Comparison of ENCODE assay signal across 33 cellular contexts in the genomic region with DNA sequence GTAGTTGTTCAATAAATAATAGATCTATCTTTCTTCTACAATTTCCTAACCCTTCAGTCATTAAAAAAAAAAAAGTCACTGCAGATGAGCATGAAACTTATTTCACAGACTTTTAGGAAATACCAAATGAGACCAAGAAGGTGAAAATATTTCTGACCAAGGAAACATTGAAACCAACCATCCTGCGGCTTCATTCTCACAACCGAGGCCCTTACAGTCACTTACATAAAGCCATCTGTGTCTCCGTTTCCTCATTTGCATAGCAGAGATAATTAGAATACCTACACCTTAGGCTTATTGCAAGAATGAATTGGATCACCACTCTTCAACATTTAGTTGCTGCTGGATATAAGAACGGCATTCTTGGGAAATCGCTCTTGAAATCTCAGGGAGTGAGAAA.
"Had no signal": no experiment of that assay in that cellular context is flagged by ENCODE, and none has a peak within 500 bp of the region (broad histone marks: within the 10 kb centered on the region; RNA-seq: fewer than 3 reads in every experiment).

No MANE protein-coding gene starts in this region.

- H3K4me3 ChIP-seq: body of pancreas, breast epithelium, Peyer's patch, SJSA1 had no signal

- H3K27me3 ChIP-seq: body of pancreas, breast epithelium, Peyer's patch, SJSA1 had no signal

- DNase-seq: activated CD4-positive, alpha-beta T cell treated with anti-CD3 and anti-CD28 coated beads for 36 hours; activated CD4-positive, alpha-beta T cell treated with anti-CD3 and anti-CD28 coated beads, Interleukin-2, amount 10 ng/mL, durations not matched to agents 7 days and 5 days; activated CD4-positive, alpha-beta T cell treated with anti-CD3 and anti-CD28 coated beads, Interleukin-2, amount 50 U/mL, for 48 hours; activated CD8-positive, alpha-beta T cell treated with anti-CD3 and anti-CD28 coated beads, Interleukin-2, amount 10 ng/mL, durations not matched to agents 7 days and 5 days; activated gamma-delta T cell; activated naive CD4-positive, alpha-beta T cell treated with Interleukin-2 at 50 U/mL for 16 hours; activated naive CD8-positive, alpha-beta T cell treated with anti-CD3 and anti-CD28 coated beads, Interleukin-2, amount 10 ng/mL, durations not matched to agents 7 days and 5 days; activated T-cell treated with anti-CD3 and anti-CD28 coated beads, Interleukin-2, amount 50 U/mL, for 24 hours; body of pancreas; Kasumi-1; NCI-H1092 treated with DMSO at 0.1 percent for 48 hours; NCI-H1417 treated with DMSO at 0.1 percent for 48 hours; NCI-H1930; NCI-H2081 treated with DMSO at 0.1 percent for 48 hours; NCI-H226; NCI-H446 treated with DMSO at 0.1 percent for 48 hours; NCI-H524; NCI-H69; NK-92 treated with Interleukin-12 subunit alpha and Interleukin-12 subunit beta, amount 100 ng/mL, for 24 hours; PC-3; Peyer's patch; RPMI8226; SHP77 treated with DMSO at 0.1 percent for 48 hours; SK-N-SH had no signal

- H3K9ac ChIP-seq: SK-N-SH had no signal

- H3K9me2 ChIP-seq: SK-N-SH had no signal

- H3K36me3 ChIP-seq: breast epithelium, Peyer's patch, SJSA1 had no signal

- H3K27ac ChIP-seq: body of pancreas, Peyer's patch, SJSA1 had no signal

- H3K9me3 Mint-ChIP-seq: activated CD4-positive, alpha-beta T cell treated with anti-CD3 and anti-CD28 coated beads, Interleukin-2, amount 10 ng/mL, durations not matched to agents 7 days and 5 days; activated naive CD4-positive, alpha-beta T cell treated with anti-CD3 and anti-CD28 coated beads, Interleukin-2, amount 50 U/mL, for 24 hours; activated naive CD8-positive, alpha-beta T cell treated with anti-CD3 and anti-CD28 coated beads, Interleukin-2, amount 10 ng/mL, durations not matched to agents 7 days and 5 days; activated T-cell treated with anti-CD3 and anti-CD28 coated beads, Interleukin-2, amount 50 U/mL, for 24 hours; activated T-helper 2 cell treated with anti-CD3 and anti-CD28 coated beads, Interferon-gamma antibody, Interleukin-2, Interleukin-4, amounts not matched to agents 10 μg/mL and 5 μg/mL and 100 μg/mL, durations not matched to agents 14 hours and 24 hours and 36 hours; T-helper 1 cell treated with Interleukin-12 subunit alpha and Interleukin-12 subunit beta and Interleukin-4 antibody, amounts not matched to agents 30 μg/mL and 1 μg/mL, for 36 hours; T-helper 2 cell treated with Interferon-gamma antibody and Interleukin-4, amounts not matched to agents 5 μg/mL and 100 μg/mL, for 36 hours had no signal

- FAIRE-seq: astrocyte, TTC549 had no signal

- H3K4me2 ChIP-seq: SK-N-SH had no signal

- H3K4me3 Mint-ChIP-seq: activated CD4-positive, alpha-beta T cell treated with anti-CD3 and anti-CD28 coated beads for 36 hours; activated CD4-positive, alpha-beta T cell treated with anti-CD3 and anti-CD28 coated beads, Interleukin-2, amount 10 ng/mL, durations not matched to agents 7 days and 5 days; activated CD8-positive, alpha-beta T cell treated with anti-CD3 and anti-CD28 coated beads, Interleukin-2, amount 10 ng/mL, durations not matched to agents 7 days and 5 days; activated naive CD4-positive, alpha-beta T cell treated with anti-CD3 and anti-CD28 coated beads, Interleukin-2, amount 50 U/mL, for 24 hours; activated naive CD8-positive, alpha-beta T cell treated with anti-CD3 and anti-CD28 coated beads, Interleukin-2, amount 10 ng/mL, durations not matched to agents 7 days and 5 days; activated T-cell treated with anti-CD3 and anti-CD28 coated beads, Interleukin-2, amount 50 U/mL, for 24 hours; T-helper 1 cell treated with Interleukin-12 subunit alpha and Interleukin-12 subunit beta and Interleukin-4 antibody, amounts not matched to agents 30 μg/mL and 1 μg/mL, for 36 hours; T-helper 2 cell treated with Interferon-gamma antibody and Interleukin-4, amounts not matched to agents 5 μg/mL and 100 μg/mL, for 36 hours had no signal

- H3K27me3 Mint-ChIP-seq: activated CD4-positive, alpha-beta T cell treated with anti-CD3 and anti-CD28 coated beads for 36 hours; activated CD4-positive, alpha-beta T cell treated with anti-CD3 and anti-CD28 coated beads, Interleukin-2, amount 10 ng/mL, durations not matched to agents 7 days and 5 days; activated naive CD4-positive, alpha-beta T cell treated with anti-CD3 and anti-CD28 coated beads, Interleukin-2, amount 50 U/mL, for 24 hours; activated naive CD8-positive, alpha-beta T cell treated with anti-CD3 and anti-CD28 coated beads, Interleukin-2, amount 10 ng/mL, durations not matched to agents 7 days and 5 days; activated T-cell treated with anti-CD3 and anti-CD28 coated beads, Interleukin-2, amount 50 U/mL, for 24 hours had no signal

- H3K9me3 ChIP-seq: body of pancreas, breast epithelium, Peyer's patch, SJSA1, SK-N-SH had no signal

- H3K36me3 Mint-ChIP-seq: activated naive CD4-positive, alpha-beta T cell treated with anti-CD3 and anti-CD28 coated beads, Interleukin-2, amount 50 U/mL, for 24 hours; activated naive CD8-positive, alpha-beta T cell treated with anti-CD3 and anti-CD28 coated beads, Interleukin-2, amount 10 ng/mL, durations not matched to agents 7 days and 5 days had no signal

- H3K4me1 Mint-ChIP-seq: activated CD4-positive, alpha-beta T cell treated with anti-CD3 and anti-CD28 coated beads for 36 hours; activated CD4-positive, alpha-beta T cell treated with anti-CD3 and anti-CD28 coated beads, Interleukin-2, amount 10 ng/mL, durations not matched to agents 7 days and 5 days; activated naive CD4-positive, alpha-beta T cell treated with anti-CD3 and anti-CD28 coated beads, Interleukin-2, amount 50 U/mL, for 24 hours; activated naive CD8-positive, alpha-beta T cell treated with anti-CD3 and anti-CD28 coated beads, Interleukin-2, amount 10 ng/mL, durations not matched to agents 7 days and 5 days had no signal

- H3K4me1 ChIP-seq: body of pancreas, breast epithelium, Peyer's patch, SJSA1 had no signal

- H3K27ac Mint-ChIP-seq: activated CD4-positive, alpha-beta T cell treated with anti-CD3 and anti-CD28 coated beads for 36 hours; activated CD4-positive, alpha-beta T cell treated with anti-CD3 and anti-CD28 coated beads, Interleukin-2, amount 10 ng/mL, durations not matched to agents 7 days and 5 days; activated CD8-positive, alpha-beta T cell treated with anti-CD3 and anti-CD28 coated beads, Interleukin-2, amount 10 ng/mL, durations not matched to agents 7 days and 5 days; activated naive CD4-positive, alpha-beta T cell treated with anti-CD3 and anti-CD28 coated beads, Interleukin-2, amount 50 U/mL, for 24 hours; activated naive CD8-positive, alpha-beta T cell treated with anti-CD3 and anti-CD28 coated beads, Interleukin-2, amount 10 ng/mL, durations not matched to agents 7 days and 5 days; activated T-cell treated with anti-CD3 and anti-CD28 coated beads, Interleukin-2, amount 50 U/mL, for 24 hours; activated T-helper 2 cell treated with anti-CD3 and anti-CD28 coated beads, Interferon-gamma antibody, Interleukin-2, Interleukin-4, amounts not matched to agents 10 μg/mL and 5 μg/mL and 100 μg/mL, durations not matched to agents 14 hours and 24 hours and 36 hours; T-helper 1 cell treated with Interleukin-12 subunit alpha and Interleukin-12 subunit beta and Interleukin-4 antibody, amounts not matched to agents 30 μg/mL and 1 μg/mL, for 36 hours; T-helper 2 cell treated with Interferon-gamma antibody and Interleukin-4, amounts not matched to agents 5 μg/mL and 100 μg/mL, for 36 hours had no signal

- ATAC-seq: activated CD4-positive, alpha-beta T cell treated with anti-CD3 and anti-CD28 coated beads for 36 hours; activated CD4-positive, CD25-positive, alpha-beta regulatory T cell treated with anti-CD3 and anti-CD28 coated beads, Interleukin-2, amount 50 U/mL, for 24 hours; activated CD8-positive, alpha-beta T cell treated with anti-CD3 and anti-CD28 coated beads, Interleukin-2, amount 10 ng/mL, durations not matched to agents 7 days and 5 days; body of pancreas; PC-3 had no signal
